ENCODE assay signal across 29 cellular contexts in genomic region chr10:116124777-116125176, GRCh38.
"Had no signal": no experiment of that assay in that cellular context is flagged by ENCODE, and none has a peak within 500 bp of the region (broad histone marks: within the 10 kb centered on the region; RNA-seq: fewer than 3 reads in every experiment).

No MANE protein-coding gene starts in this region.

- H3K4me3 ChIP-seq: MG63, SK-N-MC had no signal

- H3K27ac Mint-ChIP-seq: activated CD4-positive, alpha-beta memory T cell treated with anti-CD3 and anti-CD28 coated beads, Interleukin-2, amount 10 ng/mL, durations not matched to agents 7 days and 5 days; activated CD4-positive, alpha-beta T cell treated with anti-CD3 and anti-CD28 coated beads for 36 hours; activated CD8-positive, alpha-beta memory T cell treated with anti-CD3 and anti-CD28 coated beads, Interleukin-2, amount 10 ng/mL, durations not matched to agents 7 days and 5 days; activated naive CD4-positive, alpha-beta T cell treated with anti-CD3 and anti-CD28 coated beads, Interleukin-2, amount 10 ng/mL, durations not matched to agents 7 days and 5 days; activated naive CD8-positive, alpha-beta T cell; activated naive CD8-positive, alpha-beta T cell treated with anti-CD3 and anti-CD28 coated beads, Interleukin-2, amount 50 U/mL, for 24 hours; brain; T-helper 1 cell treated with Interleukin-12 subunit alpha and Interleukin-12 subunit beta and Interleukin-4 antibody, amounts not matched to agents 30 μg/mL and 1 μg/mL, for 36 hours; T-helper 2 cell treated with Interferon-gamma antibody and Interleukin-4, amounts not matched to agents 5 μg/mL and 100 μg/mL, for 36 hours had no signal

- H3K9me3 Mint-ChIP-seq: activated CD4-positive, alpha-beta memory T cell treated with anti-CD3 and anti-CD28 coated beads, Interleukin-2, amount 10 ng/mL, durations not matched to agents 7 days and 5 days; activated naive CD4-positive, alpha-beta T cell treated with anti-CD3 and anti-CD28 coated beads, Interleukin-2, amount 10 ng/mL, durations not matched to agents 7 days and 5 days; activated naive CD8-positive, alpha-beta T cell treated with anti-CD3 and anti-CD28 coated beads, Interleukin-2, amount 50 U/mL, for 24 hours; T-helper 1 cell treated with Interleukin-12 subunit alpha and Interleukin-12 subunit beta and Interleukin-4 antibody, amounts not matched to agents 30 μg/mL and 1 μg/mL, for 36 hours; T-helper 2 cell treated with Interferon-gamma antibody and Interleukin-4, amounts not matched to agents 5 μg/mL and 100 μg/mL, for 36 hours had no signal

- ATAC-seq: activated CD4-positive, alpha-beta T cell treated with anti-CD3 and anti-CD28 coated beads for 36 hours; activated CD4-positive, CD25-positive, alpha-beta regulatory T cell treated with anti-CD3 and anti-CD28 coated beads, Interleukin-2, amount 50 U/mL, for 24 hours; activated CD8-positive, alpha-beta memory T cell treated with anti-CD3 and anti-CD28 coated beads, Interleukin-2, amount 10 ng/mL, durations not matched to agents 7 days and 5 days; activated naive CD8-positive, alpha-beta T cell treated with anti-CD3 and anti-CD28 coated beads, Interleukin-2, amount 50 U/mL, for 24 hours; PC-3 had no signal

- H3K27me3 ChIP-seq: MG63 had no signal

- H3K27me3 Mint-ChIP-seq: activated CD4-positive, alpha-beta memory T cell treated with anti-CD3 and anti-CD28 coated beads, Interleukin-2, amount 10 ng/mL, durations not matched to agents 7 days and 5 days; activated CD4-positive, alpha-beta T cell treated with anti-CD3 and anti-CD28 coated beads for 36 hours; activated CD8-positive, alpha-beta memory T cell treated with anti-CD3 and anti-CD28 coated beads, Interleukin-2, amount 10 ng/mL, durations not matched to agents 7 days and 5 days; activated naive CD4-positive, alpha-beta T cell treated with anti-CD3 and anti-CD28 coated beads, Interleukin-2, amount 10 ng/mL, durations not matched to agents 7 days and 5 days; activated naive CD8-positive, alpha-beta T cell treated with anti-CD3 and anti-CD28 coated beads, Interleukin-2, amount 50 U/mL, for 24 hours had no signal

- DNase-seq: activated CD4-positive, alpha-beta memory T cell treated with anti-CD3 and anti-CD28 coated beads, Interleukin-2, amount 10 ng/mL, durations not matched to agents 7 days and 5 days; activated CD4-positive, alpha-beta T cell treated with anti-CD3 and anti-CD28 coated beads for 36 hours; activated CD8-positive, alpha-beta memory T cell treated with anti-CD3 and anti-CD28 coated beads for 24 hours; activated CD8-positive, alpha-beta memory T cell treated with anti-CD3 and anti-CD28 coated beads, Interleukin-2, amount 10 ng/mL, durations not matched to agents 7 days and 5 days; activated CD8-positive, alpha-beta memory T cell treated with anti-CD3 and anti-CD28 coated beads, Interleukin-2, amount 50 U/mL, for 48 hours; activated effector memory CD4-positive, alpha-beta T cell treated with Interleukin-2 at 50 U/mL for 16 hours; activated naive CD4-positive, alpha-beta T cell treated with anti-CD3 and anti-CD28 coated beads, Interleukin-2, amount 10 ng/mL, durations not matched to agents 7 days and 5 days; activated naive CD8-positive, alpha-beta T cell treated with anti-CD3 and anti-CD28 coated beads, Interleukin-2, amount 50 U/mL, for 24 hours; activated T-cell treated with anti-CD3 and anti-CD28 coated beads, Interleukin-2, amount 50 U/mL, for 48 hours; anterior cingulate cortex; caudate nucleus; Kasumi-1; KG1; MG63; NCI-H1048; NCI-H1436; NCI-H1694 treated with DMSO at 0.1 percent for 48 hours; NCI-H2029; NCI-H345; NCI-H524 treated with DMSO at 0.1 percent for 48 hours; NK-92 treated with Interleukin-12 subunit alpha and Interleukin-12 subunit beta, amount 100 ng/mL, for 24 hours; PC-3; Right ventricle myocardium superior had no signal

- H3K4me1 Mint-ChIP-seq: activated CD4-positive, alpha-beta memory T cell treated with anti-CD3 and anti-CD28 coated beads, Interleukin-2, amount 10 ng/mL, durations not matched to agents 7 days and 5 days; activated CD4-positive, alpha-beta T cell treated with anti-CD3 and anti-CD28 coated beads for 36 hours; activated CD8-positive, alpha-beta memory T cell treated with anti-CD3 and anti-CD28 coated beads, Interleukin-2, amount 10 ng/mL, durations not matched to agents 7 days and 5 days; activated naive CD4-positive, alpha-beta T cell treated with anti-CD3 and anti-CD28 coated beads, Interleukin-2, amount 10 ng/mL, durations not matched to agents 7 days and 5 days; activated naive CD8-positive, alpha-beta T cell treated with anti-CD3 and anti-CD28 coated beads, Interleukin-2, amount 50 U/mL, for 24 hours had no signal

- H3K27ac ChIP-seq: SK-N-MC had no signal

- H3K36me3 Mint-ChIP-seq: activated CD8-positive, alpha-beta memory T cell treated with anti-CD3 and anti-CD28 coated beads, Interleukin-2, amount 10 ng/mL, durations not matched to agents 7 days and 5 days; activated naive CD4-positive, alpha-beta T cell treated with anti-CD3 and anti-CD28 coated beads, Interleukin-2, amount 10 ng/mL, durations not matched to agents 7 days and 5 days; activated naive CD8-positive, alpha-beta T cell had no signal

- H3K36me3 ChIP-seq: MG63 had no signal

- H3K4me3 Mint-ChIP-seq: activated CD4-positive, alpha-beta memory T cell treated with anti-CD3 and anti-CD28 coated beads, Interleukin-2, amount 10 ng/mL, durations not matched to agents 7 days and 5 days; activated CD4-positive, alpha-beta T cell treated with anti-CD3 and anti-CD28 coated beads for 36 hours; activated CD8-positive, alpha-beta memory T cell treated with anti-CD3 and anti-CD28 coated beads, Interleukin-2, amount 10 ng/mL, durations not matched to agents 7 days and 5 days; activated naive CD4-positive, alpha-beta T cell treated with anti-CD3 and anti-CD28 coated beads, Interleukin-2, amount 10 ng/mL, durations not matched to agents 7 days and 5 days; activated naive CD8-positive, alpha-beta T cell; activated naive CD8-positive, alpha-beta T cell treated with anti-CD3 and anti-CD28 coated beads, Interleukin-2, amount 50 U/mL, for 24 hours; brain; T-helper 1 cell treated with Interleukin-12 subunit alpha and Interleukin-12 subunit beta and Interleukin-4 antibody, amounts not matched to agents 30 μg/mL and 1 μg/mL, for 36 hours; T-helper 2 cell treated with Interferon-gamma antibody and Interleukin-4, amounts not matched to agents 5 μg/mL and 100 μg/mL, for 36 hours had no signal
